31 cellular contexts compared by ENCODE assay signal in genomic region chr11:118671254-118671653, GRCh38. TPM values are rescaled to one million over a fixed set of nuclear protein-coding genes. Genes with fewer than 3 reads are reported as not detected.
A peak's percentile ranks its signal among the peaks of the same experiment; 100 is the strongest.
DNase-seq lines count a peak whose midpoint lies in the region; ATAC-seq, FAIRE-seq and TF ChIP-seq lines count a peak whose summit lies in the region.
"Had no signal": no experiment of that assay in that cellular context is flagged by ENCODE, and none has a peak within 500 bp of the region (broad histone marks: within the 10 kb centered on the region; RNA-seq: fewer than 3 reads in every experiment).

No MANE protein-coding gene starts in this region.

- FAIRE-seq in K562 (lab: Jason Lieb, UNC) = no peak
- FAIRE-seq: A204.1, GM12878, GM12892, GM18507 had no signal

- H3K4me3 Mint-ChIP-seq in activated T-cell treated with anti-CD3 and anti-CD28 coated beads, Interleukin-2, amount 50 U/mL, for 72 hours = no peak overlapping the region
- H3K4me3 Mint-ChIP-seq: CD14-positive monocyte; CD4-positive, alpha-beta memory T cell; CD4-positive, CD25-positive, alpha-beta regulatory T cell; CD8-positive, alpha-beta memory T cell had no signal

- H3K4me1 ChIP-seq in HEK293 (ENCODE audit: control insufficient read depth, insufficient read depth, low read length) (no peaks in the 10 kb centered on the region), K562 (replicated peaks in 1 of 2; ENCODE audit: control insufficient read depth in 2 of 2, insufficient read depth in 2 of 2, low read length in 2 of 2) (peaks cover 0 to 2% of the 10 kb centered on the region in 2 experiments; a peak in 1 of 5 replicates), ovary (ENCODE audit: insufficient read depth) (no peaks in the 10 kb centered on the region)
- H3K4me1 ChIP-seq: BE2C, BLaER1 had no signal

- no peaks in the 10 kb centered on the region for H3K27me3 Mint-ChIP-seq in activated T-cell treated with anti-CD3 and anti-CD28 coated beads, Interleukin-2, amount 50 U/mL, for 72 hours (ENCODE audit: low read depth)

- intact Hi-C loops in K562 (cut with micrococcal nuclease) = no loop called here
- intact Hi-C loops in ovary (cut with DNase I) = no loop called here

- no peak for DNase-seq in activated T-cell treated with anti-CD3 and anti-CD28 coated beads, Interleukin-2, amount 50 U/mL, for 72 hours
- DNase-seq in activated T-cell treated with anti-CD3 and anti-CD28 coated beads, Interleukin-2, amount 50 U/mL, for 1 hour = no peak
- DNase-seq in K562 (ENCODE audit: extremely low read depth in 1 of 4, low spot score in 3 of 4) (no peak), ovary (no peak), T-helper 2 cell (no peak)
- DNase-seq: 8988T; ACHN; BE2C; C1 segment of cervical spinal cord; CD4-positive, alpha-beta memory T cell; CD4-positive, CD25-positive, alpha-beta regulatory T cell; CD8-positive, alpha-beta memory T cell; COR-L47; DMS 273 treated with DMSO at 0.1 percent for 48 hours; DMS153; DMS53; DMS79; DND-41; EL; GDM1 had no signal

- no peak for ATAC-seq in activated T-cell treated with anti-CD3 and anti-CD28 coated beads, Interleukin-2, amount 50 U/mL, for 72 hours (replicated peaks in 1 of 2)
- ATAC-seq in K562 = no peak
- ATAC-seq: GM12878 had no signal

- H3K9me3 ChIP-seq in HEK293 (ENCODE audit: control insufficient read depth, insufficient read depth, low read depth, low read length) = no peaks in the 10 kb centered on the region
- no peaks in the 10 kb centered on the region; the same call in 1 of the 2 replicates for H3K9me3 ChIP-seq in K562 (replicated peaks; ENCODE audit: control insufficient read depth, insufficient read depth, low read depth, low read length)
- no peaks in the 10 kb centered on the region for H3K9me3 ChIP-seq in ovary
- H3K9me3 ChIP-seq: BE2C had no signal

- TF ChIP-seq RAD21 in K562 (CRISPR knock-in tag; conservative IDR thresholded peaks at IDR 0.05 in 1 of 2, IDR thresholded peaks at IDR 0.05 in 1 of 2) = no peak

- CTCF ChIA-PET in HEK293 (lab: Yijun Ruan, JAX) = interaction anchor here (0.6 to 1.4 kb wide), 5 partner anchors 9 to 526 kb away, joined by 3 to 6 read pairs (median 4); no protein-coding TSS in a partner anchor
- CTCF ChIA-PET in K562 (lab: Yijun Ruan, JAX; ENCODE audit: low intra/inter-chr PET ratio) = no interaction called here

- TF ChIP-seq POLR2A in K562 (conservative IDR thresholded peaks at IDR 0.05) (no peak), ovary (IDR thresholded peaks at IDR 0.05) (no peak)

- TF ChIP-seq EP300 in K562 (IDR thresholded peaks at IDR 0.05; ENCODE audit: low read length) = no peak
- no peak for TF ChIP-seq EP300 in ovary (IDR thresholded peaks at IDR 0.05)

- no peak overlapping the region for H3K27ac ChIP-seq in HEK293 (ENCODE audit: extremely low read depth, low read depth, low read length)
- no peak overlapping the region for H3K27ac ChIP-seq in K562 (ENCODE audit: extremely low read depth, low read depth, low read length)
- H3K27ac ChIP-seq in ovary = no peak overlapping the region
- H3K27ac ChIP-seq: BLaER1 had no signal

- peak overlapping the region; percentile 14 for H3K27ac Mint-ChIP-seq in activated T-cell treated with anti-CD3 and anti-CD28 coated beads, Interleukin-2, amount 50 U/mL, for 72 hours
- H3K27ac Mint-ChIP-seq: CD14-positive monocyte; CD4-positive, CD25-positive, alpha-beta regulatory T cell; CD8-positive, alpha-beta memory T cell had no signal

- no TSS peak for BruUV-seq in K562 (replicated peaks; lab: Mats Ljungman, UMichigan)

- TF ChIP-seq CTCF in HEK293 (tag by site-specific recombination; IDR thresholded peaks at IDR 0.05) = no peak
- no peak for TF ChIP-seq CTCF in K562 (IDR thresholded peaks at IDR 0.05 in 2 of 3, conservative IDR thresholded peaks at IDR 0.05 in 1 of 3; ENCODE audit: insufficient read depth in 2 of 3, low read depth in 1 of 3, low read length in 3 of 3)
- no peak for TF ChIP-seq CTCF in ovary (IDR thresholded peaks at IDR 0.05)

- in situ Hi-C loops in K562 (cut with MboI) = no loop called here

- no peaks in the 10 kb centered on the region for H3K36me3 Mint-ChIP-seq in activated T-cell treated with anti-CD3 and anti-CD28 coated beads, Interleukin-2, amount 50 U/mL, for 72 hours (ENCODE audit: insufficient read depth in 2 of 2)
- H3K36me3 Mint-ChIP-seq: CD14-positive monocyte; CD4-positive, alpha-beta memory T cell had no signal

- H4K20me1 ChIP-seq in K562 (replicated peaks; ENCODE audit: control insufficient read depth, insufficient read depth, low read length) = no peaks in the 10 kb centered on the region
- H4K20me1 ChIP-seq: BLaER1 had no signal

- H3K36me3 ChIP-seq in HEK293 (ENCODE audit: control insufficient read depth in 2 of 2, insufficient read depth in 1 of 2, low read length in 2 of 2) (no peaks in the 10 kb centered on the region), K562 (ENCODE audit: control insufficient read depth, insufficient read depth, low read length) (no peaks in the 10 kb centered on the region), ovary (no peaks in the 10 kb centered on the region)
- H3K36me3 ChIP-seq: BE2C, BLaER1 had no signal

- no peaks in the 10 kb centered on the region for H3K79me2 ChIP-seq in K562 (ENCODE audit: control insufficient read depth, insufficient read depth, low read length)

- H2AFZ ChIP-seq in K562 (ENCODE audit: low read depth, low read length) = no peak overlapping the region

- no peak overlapping the region for H3K4me2 ChIP-seq in K562 (ENCODE audit: insufficient read depth, low read length)
- H3K4me2 ChIP-seq: BLaER1 had no signal

- peaks cover 0 to 4% of the 10 kb centered on the region in 2 experiments; a peak in 1 of 5 replicates for H3K27me3 ChIP-seq in K562 (ENCODE audit: control insufficient read depth in 2 of 2, insufficient read depth in 2 of 2, low read length in 2 of 2)
- H3K27me3 ChIP-seq in ovary = no peaks in the 10 kb centered on the region
- H3K27me3 ChIP-seq: BE2C, BLaER1 had no signal

- POLR2A ChIA-PET in HEK293 (lab: Yijun Ruan, JAX) (no interaction called here), K562 (lab: Yijun Ruan, JAX) (no interaction called here)

- H3K4me3 ChIP-seq in HEK293 (ENCODE audit: low read depth, low read length) = no peak overlapping the region
- no peak overlapping the region for H3K4me3 ChIP-seq in K562
- H3K4me3 ChIP-seq in ovary = no peak overlapping the region
- H3K4me3 ChIP-seq: BLaER1, GM12878 had no signal

- H3K9me3 Mint-ChIP-seq in activated T-cell treated with anti-CD3 and anti-CD28 coated beads, Interleukin-2, amount 50 U/mL, for 72 hours = peaks cover 0 to 2% of the 10 kb centered on the region in 2 donors

- WGBS in K562 (ENCODE audit: insufficient coverage, low coverage, missing lambda C conversion rate) = 36% methylated on average over 2 of the region's 2 CpGs
- WGBS in ovary, 3 donors = 95 to 96% (median 96%) methylated on average over 2 of the region's 2 CpGs

- no peaks in the 10 kb centered on the region for H3K9me1 ChIP-seq in K562 (ENCODE audit: control insufficient read depth, insufficient read depth, low read length)

- no peaks in the 10 kb centered on the region for H3K4me1 Mint-ChIP-seq in activated T-cell treated with anti-CD3 and anti-CD28 coated beads, Interleukin-2, amount 50 U/mL, for 72 hours (ENCODE audit: low read depth)
- H3K4me1 Mint-ChIP-seq: CD14-positive monocyte had no signal

- H3K9ac ChIP-seq in K562 (ENCODE audit: insufficient read depth in 1 of 2, low read depth in 2 of 2, low read length in 2 of 2) = no peak overlapping the region
- H3K9ac ChIP-seq: BLaER1 had no signal

TF ChIP-seq in HEK293, 187 proteins besides CTCF, POLR2A, EP300 and RAD21:
- TF ChIP-seq IKZF3 (tag by site-specific recombination; IDR thresholded peaks at IDR 0.05) (no peak), SETDB1 (IDR thresholded peaks at IDR 0.05; ENCODE audit: insufficient read length, low read length) (peak; percentile 14)

TF ChIP-seq in K562, 482 proteins besides CTCF, POLR2A, EP300 and RAD21 (continues in another document):
- TF ChIP-seq ELF2 (CRISPR knock-in tag; IDR thresholded peaks at IDR 0.05) (no peak), CBX5 (IDR thresholded peaks at IDR 0.05; ENCODE audit: borderline replicate concordance, low read depth) (0 out of 2 replicates have a peak, but pooled peaks have one; percentile 15), FOXJ3 (CRISPR knock-in tag; IDR thresholded peaks at IDR 0.05) (no peak), MTA2 (IDR thresholded peaks at IDR 0.05; ENCODE audit: low read depth) (no peak)
- TF ChIP-seq, protein P1, sequence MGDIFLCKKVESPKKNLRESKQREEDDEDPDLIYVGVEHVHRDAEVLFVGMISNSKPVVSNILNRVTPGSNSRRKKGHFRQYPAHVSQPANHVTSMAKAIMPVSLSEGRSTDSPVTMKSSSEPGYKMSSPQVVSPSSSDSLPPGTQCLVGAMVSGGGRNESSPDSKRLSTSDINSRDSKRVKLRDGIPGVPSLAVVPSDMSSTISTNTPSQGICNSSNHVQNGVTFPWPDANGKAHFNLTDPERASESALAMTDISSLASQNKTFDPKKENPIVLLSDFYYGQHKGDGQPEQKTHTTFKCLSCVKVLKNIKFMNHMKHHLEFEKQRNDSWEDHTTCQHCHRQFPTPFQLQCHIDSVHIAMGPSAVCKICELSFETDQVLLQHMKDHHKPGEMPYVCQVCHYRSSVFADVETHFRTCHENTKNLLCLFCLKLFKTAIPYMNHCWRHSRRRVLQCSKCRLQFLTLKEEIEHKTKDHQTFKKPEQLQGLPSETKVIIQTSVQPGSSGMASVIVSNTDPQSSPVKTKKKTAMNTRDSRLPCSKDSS (IDR thresholded peaks at IDR 0.05; ENCODE audit: low read depth, partially characterized antibody) = peak; percentile 77

RNA-seq across cellular contexts. Expression of gene TREH, which starts 8.2 kb away (rescaled TPM):
- not detected for total RNA-seq in activated T-cell treated with anti-CD3 and anti-CD28 coated beads, Interleukin-2, amount 50 U/mL, for 72 hours
- not detected in 2 replicates for total RNA-seq in K562 (2011; cell fraction: chromatin; rRNA removed; ENCODE audit: low replicate concordance)
- total RNA-seq in K562 (2011; cell fraction: nucleolus; rRNA removed) = not detected in 2 replicates
- not detected in 2 replicates for total RNA-seq in K562 (2011; cell fraction: nucleoplasm; rRNA removed)
- total RNA-seq in K562 (2014; rRNA removed) (not detected in 2 replicates), K562 (2014; rRNA removed; fragmentation: Illumina TruSeq; extraction: Trizol) (not detected in 2 replicates), K562 (2015; rRNA removed; fragmentation: Illumina TruSeq; extraction: Trizol) (not detected in 2 replicates), K562 (2021) (not detected in 2 replicates), ovary (under 1 TPM in 1 of 7 donors, not detected in 6; 0.10 TPM)
- polyA plus RNA-seq in K562 (2011; rRNA removed) (not detected in 2 replicates), K562 (2014; fragmentation: Illumina TruSeq; extraction: Trizol) (not detected in 2 replicates), K562 (2014; fragmentation: Nextera tagmentation; extraction: Ambion mirVana) (under 1 TPM; 0.11 to 0.20 TPM), K562 (2014; rRNA removed) (0.09 TPM in 1 of 2 replicates, not detected in the other), ovary (under 1 TPM in 1 of 2 donors, not detected in 1; 0.48 TPM)
- not detected in 2 replicates for polyA plus RNA-seq in K562 (2011; cell fraction: cytosol; rRNA removed)
- polyA plus RNA-seq in K562 (2011; cell fraction: nucleus; rRNA removed) = not detected in 2 replicates
- 0.11 TPM in 1 of 2 replicates, not detected in the other for polyA plus RNA-seq in K562 (2012)
- not detected in 2 replicates for polyA minus RNA-seq in K562 (2011; rRNA and poly(A)+ RNA removed)
- not detected in 2 replicates for polyA minus RNA-seq in K562 (2011; cell fraction: cytosol; rRNA and poly(A)+ RNA removed)
- not detected in 2 replicates for polyA minus RNA-seq in K562 (2011; cell fraction: nucleus; rRNA and poly(A)+ RNA removed)
- total RNA-seq: A673; CD4-positive, alpha-beta memory T cell; CD4-positive, CD25-positive, alpha-beta regulatory T cell; CD8-positive, alpha-beta memory T cell; Daoy; G401; GM12878 had no signal
- polyA plus RNA-seq: AG04450; CD14-positive monocyte; CD4-positive, alpha-beta memory T cell; CD4-positive, CD25-positive, alpha-beta regulatory T cell; CD8-positive, alpha-beta memory T cell; GM12878 had no signal
